ENCODE assay signal across 15 cellular contexts in genomic region chr5:61371474-61371873, GRCh38. TPM values are rescaled to one million over a fixed set of nuclear protein-coding genes. Genes with fewer than 3 reads are reported as not detected.
DNase-seq lines count a peak whose midpoint lies in the region; ATAC-seq and TF ChIP-seq lines count a peak whose summit lies in the region.
"Had no signal": no experiment of that assay in that cellular context is flagged by ENCODE, and none has a peak within 500 bp of the region (broad histone marks: within the 10 kb centered on the region; RNA-seq: fewer than 3 reads in every experiment).

No MANE protein-coding gene starts in this region.

- POLR2A ChIA-PET in HEK293 (lab: Yijun Ruan, JAX) (interaction anchor here (0.9 kb wide), 1 partner anchor 40 kb away, joined by 4 read pairs; the partner anchor contains the start of gene ZSWIM6), PC-9 (lab: Charles Lee; ENCODE audit: unreplicated experiment) (interaction anchor here (0.5 to 0.6 kb wide), 2 partner anchors 40 to 91 kb away, joined by 5 to 7 read pairs; partner anchors contain the start of gene ZSWIM6)

- H3K4me2 ChIP-seq in PC-9: 0 out of 2 replicates have a peak overlapping the region, but pooled peaks have one; percentile 7
- H3K4me2 ChIP-seq in trophoblast cell (ENCODE audit: low read length): no peak overlapping the region
- H3K4me2 ChIP-seq: BLaER1 had no signal

- no peak overlapping the region for H2BK12ac ChIP-seq in trophoblast cell (ENCODE audit: low read length)

- H3K9me2 ChIP-seq in PC-9 (ENCODE audit: insufficient read depth): no peaks in the 10 kb centered on the region

- H3K79me2 ChIP-seq in PC-9 (ENCODE audit: low read depth) (peaks cover 18% of the 10 kb centered on the region), trophoblast cell (ENCODE audit: control insufficient read depth, insufficient read depth, low read length, poor library complexity) (no peaks in the 10 kb centered on the region)

- H3K4me1 ChIP-seq in HEK293 (ENCODE audit: control insufficient read depth, insufficient read depth, low read length): peaks cover 9% of the 10 kb centered on the region
- H3K4me1 ChIP-seq in PC-9 (replicated peaks; ENCODE audit: insufficient read depth): peaks cover 12% of the 10 kb centered on the region
- H3K4me1 ChIP-seq in trophoblast cell (ENCODE audit: control insufficient read depth in 1 of 2, insufficient read depth in 2 of 2, low read length in 2 of 2): peaks cover 0 to 2% of the 10 kb centered on the region in 2 experiments

- no peak overlapping the region for H2AK5ac ChIP-seq in trophoblast cell (ENCODE audit: low read length)

- no peak for TF ChIP-seq CTCF in HEK293 (tag by site-specific recombination; IDR thresholded peaks at IDR 0.05)
- no peak for TF ChIP-seq CTCF in PC-9 (conservative IDR thresholded peaks at IDR 0.05)

- H3K4me3 ChIP-seq in HEK293 (ENCODE audit: low read depth, low read length): no peak overlapping the region
- no peak overlapping the region for H3K4me3 ChIP-seq in PC-9
- H3K4me3 ChIP-seq in trophoblast cell (ENCODE audit: low read depth, low read length): no peak overlapping the region
- H3K4me3 ChIP-seq: BLaER1, SK-N-MC had no signal

- H2BK5ac ChIP-seq in trophoblast cell (ENCODE audit: low read depth, low read length, poor library complexity): no peak overlapping the region

- BruUV-seq in PC-9 (replicated peaks; lab: Mats Ljungman, UMichigan): no TSS peak

- H3K36me3 ChIP-seq in HEK293 (ENCODE audit: control insufficient read depth in 2 of 2, insufficient read depth in 1 of 2, low read length in 2 of 2) (no peaks in the 10 kb centered on the region), PC-9 (ENCODE audit: low read depth) (no peaks in the 10 kb centered on the region), trophoblast cell (ENCODE audit: control insufficient read depth in 1 of 2, insufficient read depth in 2 of 2, low read length in 2 of 2) (no peaks in the 10 kb centered on the region)

- no peak overlapping the region for H3K14ac ChIP-seq in trophoblast cell (ENCODE audit: low read length)

- H2AFZ ChIP-seq in PC-9 (no peak overlapping the region), trophoblast cell (ENCODE audit: insufficient read depth, low read length, poor library complexity) (no peak overlapping the region)

- no peaks in the 10 kb centered on the region for H3K79me1 ChIP-seq in trophoblast cell (ENCODE audit: low read length)

- H3K27ac ChIP-seq in HEK293 (ENCODE audit: extremely low read depth, low read depth, low read length): no peak overlapping the region
- no peak overlapping the region for H3K27ac ChIP-seq in PC-9
- no peak overlapping the region for H3K27ac ChIP-seq in trophoblast cell (ENCODE audit: low read depth, low read length)
- H3K27ac ChIP-seq: BLaER1, SK-N-MC had no signal

- no peak overlapping the region for H3K4ac ChIP-seq in trophoblast cell (ENCODE audit: low read depth, low read length)

- no peak overlapping the region for H3K18ac ChIP-seq in trophoblast cell (ENCODE audit: low read length)

- peaks cover 11% of the 10 kb centered on the region for H4K20me1 ChIP-seq in PC-9 (ENCODE audit: insufficient read depth)

- H3F3A ChIP-seq in PC-9 (ENCODE audit: insufficient read depth, low read depth): peaks cover 2% of the 10 kb centered on the region; the same call in 1 of the 2 replicates

- H4K8ac ChIP-seq in trophoblast cell (ENCODE audit: low read depth, low read length): no peak overlapping the region

- no peak overlapping the region for H4K91ac ChIP-seq in trophoblast cell (ENCODE audit: low read depth, low read length)

- H3K27me3 ChIP-seq in PC-9 (ENCODE audit: insufficient read depth, low read depth): no peaks in the 10 kb centered on the region
- no peaks in the 10 kb centered on the region for H3K27me3 ChIP-seq in trophoblast cell (ENCODE audit: insufficient read depth, low read length)
- H3K27me3 ChIP-seq: BLaER1 had no signal

- peak; percentile 96 for DNase-seq in NCI-H146 (lab: John Stamatoyannopoulos, UW)
- DNase-seq in PC-9: peak; percentile 9 to 60
- DNase-seq in trophoblast cell: peak; percentile 49 to 69
- no peak for DNase-seq in GDM1 (lab: John Stamatoyannopoulos, UW)
- no peak for DNase-seq in Ammon's horn (ENCODE audit: low spot score)
- DNase-seq: CD8-positive, alpha-beta memory T cell; NCI-H2029; NCI-H774; T-helper 1 cell had no signal

- H4K12ac ChIP-seq in trophoblast cell (ENCODE audit: low read depth, low read length): no peak overlapping the region

- no peak overlapping the region for H3K9ac ChIP-seq in trophoblast cell (ENCODE audit: low read length)
- H3K9ac ChIP-seq: BLaER1 had no signal

- WGBS in trophoblast cell (ENCODE audit: extremely low coverage, insufficient coverage, insufficient read length): no CpG with 5 or more reads among the region's 5 CpGs

- H2BK120ac ChIP-seq in trophoblast cell (ENCODE audit: insufficient read depth, low read length, poor library complexity): no peak overlapping the region

- no peaks in the 10 kb centered on the region for H3K9me3 ChIP-seq in HEK293 (ENCODE audit: control insufficient read depth, insufficient read depth, low read depth, low read length)
- H3K9me3 ChIP-seq in PC-9 (ENCODE audit: insufficient read depth, low read depth): no peaks in the 10 kb centered on the region
- no peaks in the 10 kb centered on the region for H3K9me3 ChIP-seq in trophoblast cell (ENCODE audit: insufficient read depth, low read depth, low read length)

- intact Hi-C loops in PC-9 (cut with micrococcal nuclease; ENCODE audit: unreplicated experiment): no loop called here

- ATAC-seq in GM18870 (IDR thresholded peaks at IDR 0.05; ENCODE audit: unreplicated experiment): no peak
- ATAC-seq: HCT116, Right ventricle myocardium inferior had no signal

- H3K23ac ChIP-seq in trophoblast cell (ENCODE audit: low read length): no peak overlapping the region

- CTCF ChIA-PET in HEK293 (lab: Yijun Ruan, JAX) (no interaction called here), PC-9 (lab: Charles Lee) (no interaction called here)

TF ChIP-seq in HEK293, 187 proteins besides CTCF, POLR2A, EP300 and RAD21 (continues in another document):
- TF ChIP-seq, protein P1, sequence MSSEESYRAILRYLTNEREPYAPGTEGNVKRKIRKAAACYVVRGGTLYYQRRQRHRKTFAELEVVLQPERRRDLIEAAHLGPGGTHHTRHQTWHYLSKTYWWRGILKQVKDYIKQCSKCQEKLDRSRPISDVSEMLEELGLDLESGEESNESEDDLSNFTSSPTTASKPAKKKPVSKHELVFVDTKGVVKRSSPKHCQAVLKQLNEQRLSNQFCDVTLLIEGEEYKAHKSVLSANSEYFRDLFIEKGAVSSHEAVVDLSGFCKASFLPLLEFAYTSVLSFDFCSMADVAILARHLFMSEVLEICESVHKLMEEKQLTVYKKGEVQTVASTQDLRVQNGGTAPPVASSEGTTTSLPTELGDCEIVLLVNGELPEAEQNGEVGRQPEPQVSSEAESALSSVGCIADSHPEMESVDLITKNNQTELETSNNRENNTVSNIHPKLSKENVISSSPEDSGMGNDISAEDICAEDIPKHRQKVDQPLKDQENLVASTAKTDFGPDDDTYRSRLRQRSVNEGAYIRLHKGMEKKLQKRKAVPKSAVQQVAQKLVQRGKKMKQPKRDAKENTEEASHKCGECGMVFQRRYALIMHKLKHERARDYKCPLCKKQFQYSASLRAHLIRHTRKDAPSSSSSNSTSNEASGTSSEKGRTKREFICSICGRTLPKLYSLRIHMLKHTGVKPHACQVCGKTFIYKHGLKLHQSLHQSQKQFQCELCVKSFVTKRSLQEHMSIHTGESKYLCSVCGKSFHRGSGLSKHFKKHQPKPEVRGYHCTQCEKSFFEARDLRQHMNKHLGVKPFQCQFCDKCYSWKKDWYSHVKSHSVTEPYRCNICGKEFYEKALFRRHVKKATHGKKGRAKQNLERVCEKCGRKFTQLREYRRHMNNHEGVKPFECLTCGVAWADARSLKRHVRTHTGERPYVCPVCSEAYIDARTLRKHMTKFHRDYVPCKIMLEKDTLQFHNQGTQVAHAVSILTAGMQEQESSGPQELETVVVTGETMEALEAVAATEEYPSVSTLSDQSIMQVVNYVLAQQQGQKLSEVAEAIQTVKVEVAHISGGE (tag by site-specific recombination; conservative IDR thresholded peaks at IDR 0.05; ENCODE audit: low read depth): no peak
- no peak for TF ChIP-seq ZNF544 (tag by site-specific recombination; IDR thresholded peaks at IDR 0.05)
- no peak for TF ChIP-seq YY1 (tag by site-specific recombination; IDR thresholded peaks at IDR 0.05)
- no peak for TF ChIP-seq RBAK (tag by site-specific recombination; IDR thresholded peaks at IDR 0.05)
- peak; percentile 13; the same call in 1 of the 2 replicates for TF ChIP-seq PRDM1 (tag by site-specific recombination; IDR thresholded peaks at IDR 0.05)
- TF ChIP-seq ZNF138 (tag by site-specific recombination; IDR thresholded peaks at IDR 0.05; ENCODE audit: borderline replicate concordance): no peak
- peak; percentile 19; the same call in 1 of the 2 replicates for TF ChIP-seq FEZF1 (tag by site-specific recombination; IDR thresholded peaks at IDR 0.05)
- TF ChIP-seq PRDM6 (tag by site-specific recombination; IDR thresholded peaks at IDR 0.05): peak; percentile 59; the same call in 1 of the 2 replicates

RNA-seq across cellular contexts. Expression of gene ZSWIM6, which starts 39.4 kb away (rescaled TPM):
- total RNA-seq in PC-9 (2021): 9.7 and 12.9 TPM in 2 replicates
- polyA plus RNA-seq in trophoblast cell (2013): 9.7 and 9.8 TPM in 2 replicates

Comparison
In these comparisons a context has a peak if more than half of its experiments do, and no peak if none do; other contexts are left out.
1. DNase-seq: peak in NCI-H146 (single experiment), PC-9 (2 of 2) and trophoblast cell (2 of 2); none in GDM1 (single experiment) and Ammon's horn (single experiment).